ENCODE assay signal across 1 cellular context in genomic region chr12:120181991-120182631, GRCh38.
TF ChIP-seq lines count a peak whose summit lies in the region.

No MANE protein-coding gene starts in this region.

TF ChIP-seq in WTC11, 78 proteins besides CTCF, POLR2A, EP300 and RAD21 (continued from another document):
- TF ChIP-seq, protein P1, sequence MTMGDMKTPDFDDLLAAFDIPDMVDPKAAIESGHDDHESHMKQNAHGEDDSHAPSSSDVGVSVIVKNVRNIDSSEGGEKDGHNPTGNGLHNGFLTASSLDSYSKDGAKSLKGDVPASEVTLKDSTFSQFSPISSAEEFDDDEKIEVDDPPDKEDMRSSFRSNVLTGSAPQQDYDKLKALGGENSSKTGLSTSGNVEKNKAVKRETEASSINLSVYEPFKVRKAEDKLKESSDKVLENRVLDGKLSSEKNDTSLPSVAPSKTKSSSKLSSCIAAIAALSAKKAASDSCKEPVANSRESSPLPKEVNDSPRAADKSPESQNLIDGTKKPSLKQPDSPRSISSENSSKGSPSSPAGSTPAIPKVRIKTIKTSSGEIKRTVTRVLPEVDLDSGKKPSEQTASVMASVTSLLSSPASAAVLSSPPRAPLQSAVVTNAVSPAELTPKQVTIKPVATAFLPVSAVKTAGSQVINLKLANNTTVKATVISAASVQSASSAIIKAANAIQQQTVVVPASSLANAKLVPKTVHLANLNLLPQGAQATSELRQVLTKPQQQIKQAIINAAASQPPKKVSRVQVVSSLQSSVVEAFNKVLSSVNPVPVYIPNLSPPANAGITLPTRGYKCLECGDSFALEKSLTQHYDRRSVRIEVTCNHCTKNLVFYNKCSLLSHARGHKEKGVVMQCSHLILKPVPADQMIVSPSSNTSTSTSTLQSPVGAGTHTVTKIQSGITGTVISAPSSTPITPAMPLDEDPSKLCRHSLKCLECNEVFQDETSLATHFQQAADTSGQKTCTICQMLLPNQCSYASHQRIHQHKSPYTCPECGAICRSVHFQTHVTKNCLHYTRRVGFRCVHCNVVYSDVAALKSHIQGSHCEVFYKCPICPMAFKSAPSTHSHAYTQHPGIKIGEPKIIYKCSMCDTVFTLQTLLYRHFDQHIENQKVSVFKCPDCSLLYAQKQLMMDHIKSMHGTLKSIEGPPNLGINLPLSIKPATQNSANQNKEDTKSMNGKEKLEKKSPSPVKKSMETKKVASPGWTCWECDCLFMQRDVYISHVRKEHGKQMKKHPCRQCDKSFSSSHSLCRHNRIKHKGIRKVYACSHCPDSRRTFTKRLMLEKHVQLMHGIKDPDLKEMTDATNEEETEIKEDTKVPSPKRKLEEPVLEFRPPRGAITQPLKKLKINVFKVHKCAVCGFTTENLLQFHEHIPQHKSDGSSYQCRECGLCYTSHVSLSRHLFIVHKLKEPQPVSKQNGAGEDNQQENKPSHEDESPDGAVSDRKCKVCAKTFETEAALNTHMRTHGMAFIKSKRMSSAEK (CRISPR knock-in tag; IDR thresholded peaks at IDR 0.05; ENCODE audit: borderline replicate concordance), result no peak
- TF ChIP-seq, protein P2, sequence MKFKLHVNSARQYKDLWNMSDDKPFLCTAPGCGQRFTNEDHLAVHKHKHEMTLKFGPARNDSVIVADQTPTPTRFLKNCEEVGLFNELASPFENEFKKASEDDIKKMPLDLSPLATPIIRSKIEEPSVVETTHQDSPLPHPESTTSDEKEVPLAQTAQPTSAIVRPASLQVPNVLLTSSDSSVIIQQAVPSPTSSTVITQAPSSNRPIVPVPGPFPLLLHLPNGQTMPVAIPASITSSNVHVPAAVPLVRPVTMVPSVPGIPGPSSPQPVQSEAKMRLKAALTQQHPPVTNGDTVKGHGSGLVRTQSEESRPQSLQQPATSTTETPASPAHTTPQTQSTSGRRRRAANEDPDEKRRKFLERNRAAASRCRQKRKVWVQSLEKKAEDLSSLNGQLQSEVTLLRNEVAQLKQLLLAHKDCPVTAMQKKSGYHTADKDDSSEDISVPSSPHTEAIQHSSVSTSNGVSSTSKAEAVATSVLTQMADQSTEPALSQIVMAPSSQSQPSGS (CRISPR knock-in tag; IDR thresholded peaks at IDR 0.05; ENCODE audit: borderline replicate concordance, low read depth), result no peak
- TF ChIP-seq TEAD4 (CRISPR knock-in tag; IDR thresholded peaks at IDR 0.05) (no peak), E2F1 (CRISPR knock-in tag; IDR thresholded peaks at IDR 0.05) (no peak)
TF ChIP-seq in WTC11: peak in this region for 0.
